In genomic region chr7:131529179-131529578, GRCh38 we compare ENCODE assay signal across 15 cellular contexts.
"Had no signal": no experiment of that assay in that cellular context is flagged by ENCODE, and none has a peak within 500 bp of the region (broad histone marks: within the 10 kb centered on the region; RNA-seq: fewer than 3 reads in every experiment).

No MANE protein-coding gene starts in this region.

- H3K9me3 ChIP-seq: breast epithelium, psoas muscle, upper lobe of right lung had no signal

- H3K36me3 ChIP-seq: breast epithelium, upper lobe of right lung had no signal

- H3K27ac Mint-ChIP-seq: activated CD4-positive, alpha-beta T cell treated with anti-CD3 and anti-CD28 coated beads for 36 hours; activated CD8-positive, alpha-beta T cell treated with anti-CD3 and anti-CD28 coated beads for 36 hours; activated naive CD8-positive, alpha-beta T cell treated with anti-CD3 and anti-CD28 coated beads, Interleukin-2, amount 10 ng/mL, durations not matched to agents 7 days and 5 days; activated T-cell treated with anti-CD3 and anti-CD28 coated beads, Interleukin-2, amount 50 U/mL, for 72 hours; natural killer cell treated with Interleukin-12 subunit alpha and Interleukin-12 subunit beta and Interleukin-15 and Interleukin-18, amount 100 ng/mL, for 72 hours had no signal

- H3K9me3 Mint-ChIP-seq: activated CD8-positive, alpha-beta T cell treated with anti-CD3 and anti-CD28 coated beads for 36 hours; activated naive CD8-positive, alpha-beta T cell treated with anti-CD3 and anti-CD28 coated beads, Interleukin-2, amount 10 ng/mL, durations not matched to agents 7 days and 5 days; activated T-cell treated with anti-CD3 and anti-CD28 coated beads, Interleukin-2, amount 50 U/mL, for 72 hours; natural killer cell treated with Interleukin-12 subunit alpha and Interleukin-12 subunit beta and Interleukin-15 and Interleukin-18, amount 100 ng/mL, for 72 hours had no signal

- ATAC-seq: activated CD4-positive, alpha-beta T cell treated with anti-CD3 and anti-CD28 coated beads for 36 hours; activated CD8-positive, alpha-beta T cell treated with anti-CD3 and anti-CD28 coated beads for 36 hours; activated T-cell treated with anti-CD3 and anti-CD28 coated beads, Interleukin-2, amount 50 U/mL, for 72 hours; psoas muscle; stimulated activated naive CD8-positive, alpha-beta T cell treated with anti-CD3 and anti-CD28 coated beads, Interleukin-15, Interleukin-2, amounts not matched to agents 100 U/mL and 50 U/mL, for 24 hours; upper lobe of right lung had no signal

- H3K4me3 ChIP-seq: breast epithelium, psoas muscle, upper lobe of right lung had no signal

- H3K4me1 ChIP-seq: breast epithelium, psoas muscle, upper lobe of right lung had no signal

- H3K4me3 Mint-ChIP-seq: activated CD4-positive, alpha-beta T cell treated with anti-CD3 and anti-CD28 coated beads for 36 hours; activated CD8-positive, alpha-beta T cell treated with anti-CD3 and anti-CD28 coated beads for 36 hours; activated naive CD8-positive, alpha-beta T cell treated with anti-CD3 and anti-CD28 coated beads, Interleukin-2, amount 10 ng/mL, durations not matched to agents 7 days and 5 days; activated T-cell treated with anti-CD3 and anti-CD28 coated beads, Interleukin-2, amount 50 U/mL, for 72 hours; natural killer cell treated with Interleukin-12 subunit alpha and Interleukin-12 subunit beta and Interleukin-15 and Interleukin-18, amount 100 ng/mL, for 72 hours had no signal

- DNase-seq: activated CD4-positive, alpha-beta T cell treated with anti-CD3 and anti-CD28 coated beads for 36 hours; activated CD8-positive, alpha-beta memory T cell treated with anti-CD3 and anti-CD28 coated beads, Interleukin-2, amount 50 U/mL, for 4 hours; activated CD8-positive, alpha-beta T cell treated with anti-CD3 and anti-CD28 coated beads for 36 hours; activated naive CD8-positive, alpha-beta T cell treated with anti-CD3 and anti-CD28 coated beads, Interleukin-2, amount 10 ng/mL, durations not matched to agents 7 days and 5 days; activated T-cell treated with anti-CD3 and anti-CD28 coated beads, Interleukin-2, amount 50 U/mL, for 72 hours; anterior cingulate cortex; effector CD4-positive, alpha-beta T cell; erythroblast; psoas muscle; stimulated activated CD4-positive, alpha-beta T cell treated with anti-CD3 and anti-CD28 coated beads, Interleukin-4, amount 100 ng/mL, for 1 hour; stimulated activated CD8-positive, alpha-beta memory T cell treated with anti-CD3 and anti-CD28 coated beads, Interleukin-4, amount 100 ng/mL, for 48 hours; stimulated activated naive CD8-positive, alpha-beta T cell treated with anti-CD3 and anti-CD28 coated beads, Interleukin-15, Interleukin-2, amounts not matched to agents 100 U/mL and 50 U/mL, for 24 hours; upper lobe of right lung had no signal

- H3K27ac ChIP-seq: breast epithelium, psoas muscle, upper lobe of right lung had no signal

- H3K27me3 ChIP-seq: breast epithelium, upper lobe of right lung had no signal

- H3K36me3 Mint-ChIP-seq: activated naive CD8-positive, alpha-beta T cell treated with anti-CD3 and anti-CD28 coated beads, Interleukin-2, amount 10 ng/mL, durations not matched to agents 7 days and 5 days; natural killer cell treated with Interleukin-12 subunit alpha and Interleukin-12 subunit beta and Interleukin-15 and Interleukin-18, amount 100 ng/mL, for 72 hours had no signal
